8 cellular contexts compared by ENCODE assay signal in the genomic region with DNA sequence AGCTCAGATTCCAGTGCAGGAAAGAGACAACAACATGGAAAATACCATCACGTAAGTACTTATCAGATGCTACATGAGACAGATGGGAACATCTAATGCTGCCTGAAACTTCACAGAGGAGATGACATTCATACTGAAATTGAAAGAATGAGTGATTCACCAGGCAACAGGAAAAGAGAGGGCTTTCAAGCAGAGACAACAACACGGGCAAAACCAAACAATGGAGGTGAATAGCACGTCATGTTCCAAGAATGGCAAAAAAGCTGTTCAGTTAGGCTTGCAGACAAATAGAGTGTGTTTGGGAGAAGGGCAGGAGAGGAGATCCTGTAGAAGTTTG. TPM values are rescaled to one million over a fixed set of nuclear protein-coding genes. Genes with fewer than 3 reads are reported as not detected.
DNase-seq lines count a peak whose midpoint lies in the region; ATAC-seq, FAIRE-seq and TF ChIP-seq lines count a peak whose summit lies in the region.

No MANE protein-coding gene starts in this region.

- peak; percentile 86 to 88 for ATAC-seq in natural killer cell treated with Interleukin-12 subunit alpha and Interleukin-12 subunit beta and Interleukin-15 and Interleukin-18, amount 100 ng/mL, for 72 hours
- ATAC-seq in natural killer cell = no peak
- ATAC-seq in HG03108 (IDR thresholded peaks at IDR 0.05; ENCODE audit: unreplicated experiment) = peak; percentile 96

- peak overlapping the region; percentile 81 for H3K4me3 Mint-ChIP-seq in natural killer cell treated with Interleukin-12 subunit alpha and Interleukin-12 subunit beta and Interleukin-15 and Interleukin-18, amount 100 ng/mL, for 72 hours
- H3K4me3 Mint-ChIP-seq in natural killer cell = no peak overlapping the region
- peak overlapping the region; percentile 16 for H3K4me3 Mint-ChIP-seq in activated naive CD4-positive, alpha-beta T cell treated with anti-CD3 and anti-CD28 coated beads, Interleukin-2, amount 50 U/mL, for 24 hours

- TF ChIP-seq CTCF in natural killer cell (IDR thresholded peaks at IDR 0.05) = no peak

- peak overlapping the region; percentile 68 to 86 for H3K27ac Mint-ChIP-seq in natural killer cell treated with Interleukin-12 subunit alpha and Interleukin-12 subunit beta and Interleukin-15 and Interleukin-18, amount 100 ng/mL, for 72 hours
- H3K27ac Mint-ChIP-seq in natural killer cell = no peak overlapping the region
- peak overlapping the region; percentile 53 for H3K27ac Mint-ChIP-seq in activated naive CD4-positive, alpha-beta T cell treated with anti-CD3 and anti-CD28 coated beads, Interleukin-2, amount 50 U/mL, for 24 hours

- no peaks in the 10 kb centered on the region for H3K9me3 Mint-ChIP-seq in natural killer cell treated with Interleukin-12 subunit alpha and Interleukin-12 subunit beta and Interleukin-15 and Interleukin-18, amount 100 ng/mL, for 72 hours
- no peaks in the 10 kb centered on the region for H3K9me3 Mint-ChIP-seq in natural killer cell
- no peaks in the 10 kb centered on the region for H3K9me3 Mint-ChIP-seq in activated naive CD4-positive, alpha-beta T cell treated with anti-CD3 and anti-CD28 coated beads, Interleukin-2, amount 50 U/mL, for 24 hours

- no peak for FAIRE-seq in urothelium cell line (lab: Jason Lieb, UNC)

- intact Hi-C loops in natural killer cell (cut with micrococcal nuclease) = no loop called here

- H3K4me1 Mint-ChIP-seq in natural killer cell treated with Interleukin-12 subunit alpha and Interleukin-12 subunit beta and Interleukin-15 and Interleukin-18, amount 100 ng/mL, for 72 hours (ENCODE audit: low read depth in 2 of 2) = peaks cover 32 to 36% of the 10 kb centered on the region in 2 donors
- peaks cover 6 to 15% of the 10 kb centered on the region in 2 donors for H3K4me1 Mint-ChIP-seq in natural killer cell
- peaks cover 32% of the 10 kb centered on the region for H3K4me1 Mint-ChIP-seq in activated naive CD4-positive, alpha-beta T cell treated with anti-CD3 and anti-CD28 coated beads, Interleukin-2, amount 50 U/mL, for 24 hours

- peaks cover 0 to 13% of the 10 kb centered on the region in 2 donors for H3K27me3 Mint-ChIP-seq in natural killer cell treated with Interleukin-12 subunit alpha and Interleukin-12 subunit beta and Interleukin-15 and Interleukin-18, amount 100 ng/mL, for 72 hours
- H3K27me3 Mint-ChIP-seq in natural killer cell (ENCODE audit: low read depth in 2 of 2) = peaks cover 12 to 41% of the 10 kb centered on the region in 2 donors
- H3K27me3 Mint-ChIP-seq in activated naive CD4-positive, alpha-beta T cell treated with anti-CD3 and anti-CD28 coated beads, Interleukin-2, amount 50 U/mL, for 24 hours = no peaks in the 10 kb centered on the region

- no peaks in the 10 kb centered on the region for H3K36me3 Mint-ChIP-seq in natural killer cell treated with Interleukin-12 subunit alpha and Interleukin-12 subunit beta and Interleukin-15 and Interleukin-18, amount 100 ng/mL, for 72 hours
- H3K36me3 Mint-ChIP-seq in natural killer cell = no peaks in the 10 kb centered on the region
- peaks cover 2% of the 10 kb centered on the region for H3K36me3 Mint-ChIP-seq in activated naive CD4-positive, alpha-beta T cell treated with anti-CD3 and anti-CD28 coated beads, Interleukin-2, amount 50 U/mL, for 24 hours

- DNase-seq in natural killer cell treated with Interleukin-12 subunit alpha and Interleukin-12 subunit beta and Interleukin-15 and Interleukin-18, amount 100 ng/mL, for 72 hours (ENCODE audit: low spot score) = no peak
- no peak for DNase-seq in natural killer cell
- DNase-seq in urothelium cell line (ENCODE audit: low spot score) = peak; percentile 28
- no peak for DNase-seq in C1 segment of cervical spinal cord (lab: John Stamatoyannopoulos, UW)
- DNase-seq in SIG-M5 (lab: John Stamatoyannopoulos, UW) = no peak
- no peak for DNase-seq in RPMI8226

RNA-seq across cellular contexts. Expression of a gene that starts 39.3 kb away (rescaled TPM):
- total RNA-seq in natural killer cell treated with Interleukin-12 subunit alpha and Interleukin-12 subunit beta and Interleukin-15 and Interleukin-18, amount 100 ng/mL, for 72 hours = 10 to 100 TPM; 12.7 to 13.1 TPM
- total RNA-seq in natural killer cell = 1 to 10 TPM; 5.6 to 9.2 (median 8.1) TPM

RNA-seq across cellular contexts. Expression of a gene that starts 39.4 kb away (rescaled TPM):
- total RNA-seq in natural killer cell treated with Interleukin-12 subunit alpha and Interleukin-12 subunit beta and Interleukin-15 and Interleukin-18, amount 100 ng/mL, for 72 hours = 1 to 10 TPM; 4.9 to 7.9 TPM
- total RNA-seq in natural killer cell = 1 to 10 TPM; 2.1 to 3.0 (median 2.3) TPM

Comparison
In these comparisons a context has a peak if more than half of its experiments do, and no peak if none do; other contexts are left out.
1. ATAC-seq: peak in natural killer cell treated with Interleukin-12 subunit alpha and Interleukin-12 subunit beta and Interleukin-15 and Interleukin-18, amount 100 ng/mL, for 72 hours (2 of 2) and HG03108 (single experiment); none in natural killer cell (0 of 3).
2. H3K27ac Mint-ChIP-seq: peak in natural killer cell treated with Interleukin-12 subunit alpha and Interleukin-12 subunit beta and Interleukin-15 and Interleukin-18, amount 100 ng/mL, for 72 hours (2 of 2) and activated naive CD4-positive, alpha-beta T cell treated with anti-CD3 and anti-CD28 coated beads, Interleukin-2, amount 50 U/mL, for 24 hours (single experiment); none in natural killer cell (0 of 2).